In genomic region chr19:5406198-5406597, GRCh38 we compare ENCODE assay signal across 2 cellular contexts. TPM values are rescaled to one million over a fixed set of nuclear protein-coding genes. Genes with fewer than 3 reads are reported as not detected.
"Had no signal": no experiment of that assay in that cellular context is flagged by ENCODE, and none has a peak within 500 bp of the region (broad histone marks: within the 10 kb centered on the region; RNA-seq: fewer than 3 reads in every experiment).

No MANE protein-coding gene starts in this region.

RNA-seq across cellular contexts. Expression of gene ZNRF4, which starts 49.0 kb away (rescaled TPM):
- total RNA-seq: G401, GM12878 had no signal
